In the genomic region with DNA sequence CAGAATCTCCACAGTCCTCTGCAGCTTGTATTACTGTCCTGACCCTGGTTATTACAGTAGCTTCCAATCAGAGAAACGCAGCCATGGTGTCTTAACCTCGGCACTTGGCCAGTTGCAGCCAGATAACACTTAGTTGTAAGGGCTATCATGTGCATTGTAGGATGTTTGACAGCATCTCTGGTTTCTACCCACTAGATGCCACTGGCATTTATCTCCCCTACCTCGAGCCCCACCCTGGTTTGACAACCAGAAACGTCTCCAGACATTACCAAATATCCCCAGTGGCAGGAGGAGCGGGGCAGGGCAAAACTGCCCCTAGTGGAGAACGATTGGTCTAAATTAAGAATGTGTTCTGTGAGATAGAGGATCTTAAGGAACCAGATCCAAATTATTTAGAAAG, we compare ENCODE assay signal across 17 cellular contexts. TPM values are rescaled to one million over a fixed set of nuclear protein-coding genes. Genes with fewer than 3 reads are reported as not detected.
DNase-seq lines count a peak whose midpoint lies in the region; ATAC-seq and TF ChIP-seq lines count a peak whose summit lies in the region.
"Had no signal": no experiment of that assay in that cellular context is flagged by ENCODE, and none has a peak within 500 bp of the region (broad histone marks: within the 10 kb centered on the region; RNA-seq: fewer than 3 reads in every experiment).

No MANE protein-coding gene starts in this region.

- H3K36me3 Mint-ChIP-seq in type B pancreatic cell, result peaks cover 22% of the 10 kb centered on the region
- no peaks in the 10 kb centered on the region for H3K36me3 Mint-ChIP-seq in CD8-positive, alpha-beta memory T cell

- no peaks in the 10 kb centered on the region for H3K4me1 ChIP-seq in CD8-positive, alpha-beta memory T cell (ENCODE audit: insufficient read depth, low read length)
- H3K4me1 ChIP-seq: spleen, testis had no signal

- no peaks in the 10 kb centered on the region for H3K27me3 Mint-ChIP-seq in type B pancreatic cell
- H3K27me3 Mint-ChIP-seq in CD8-positive, alpha-beta memory T cell, result peaks cover 1 to 3% of the 10 kb centered on the region in 2 donors

- CTCF ChIA-PET in CD8-positive, alpha-beta memory T cell (lab: Charles Lee), result no interaction called here

- ATAC-seq in Right ventricle myocardium superior (ENCODE audit: poor library complexity) (peak; percentile 27), Right ventricle myocardium inferior (no peak)
- ATAC-seq: activated naive CD8-positive, alpha-beta T cell treated with anti-CD3 and anti-CD28 coated beads, Interleukin-2, amount 50 U/mL, for 24 hours had no signal

- no peaks in the 10 kb centered on the region for H3K36me3 ChIP-seq in CD8-positive, alpha-beta memory T cell (ENCODE audit: insufficient read depth, low read length)
- H3K36me3 ChIP-seq: SJSA1, spleen had no signal

- DNase-seq in Right ventricle myocardium superior (no peak), Right ventricle myocardium inferior (ENCODE audit: missing footprints) (no peak), SK-MEL-5 (ENCODE audit: low read depth, low spot score) (peak; percentile 56), fibroblast of villous mesenchyme (ENCODE audit: low read depth) (no peak), type B pancreatic cell (ENCODE audit: extremely low spot score, unreplicated experiment) (no peak), cerebellar nuclear complex (lab: John Stamatoyannopoulos, UW) (no peak), NCI-H2171 (lab: John Stamatoyannopoulos, UW) (no peak)
- DNase-seq in CD8-positive, alpha-beta memory T cell, result no peak
- DNase-seq: activated CD8-positive, alpha-beta memory T cell treated with anti-CD3 and anti-CD28 coated beads, Interleukin-2, amount 50 U/mL, for 4 hours; activated naive CD8-positive, alpha-beta T cell treated with anti-CD3 and anti-CD28 coated beads, Interleukin-2, amount 50 U/mL, for 24 hours; left colon; NCI-H1417; NCI-H526; spleen; testis had no signal

- H3K9me3 ChIP-seq in CD8-positive, alpha-beta memory T cell (ENCODE audit: low read length), result no peaks in the 10 kb centered on the region
- H3K9me3 ChIP-seq: SJSA1, spleen, testis had no signal

- H3K4me1 Mint-ChIP-seq in type B pancreatic cell (ENCODE audit: unreplicated experiment), result peaks cover 30% of the 10 kb centered on the region
- H3K4me1 Mint-ChIP-seq in CD8-positive, alpha-beta memory T cell, result no peaks in the 10 kb centered on the region
- H3K4me1 Mint-ChIP-seq: activated naive CD8-positive, alpha-beta T cell treated with anti-CD3 and anti-CD28 coated beads, Interleukin-2, amount 50 U/mL, for 24 hours had no signal

- in situ Hi-C loops in SK-MEL-5 (cut with HindIII; ENCODE audit: low pct_unique_long_range_greater_than_20kb, low sequenced_read_pairs), result no loop called here

- H3K9me3 Mint-ChIP-seq in type B pancreatic cell, result no peaks in the 10 kb centered on the region
- peaks cover 0 to 4% (median 0%) of the 10 kb centered on the region in 5 donors for H3K9me3 Mint-ChIP-seq in CD8-positive, alpha-beta memory T cell
- H3K9me3 Mint-ChIP-seq: activated naive CD8-positive, alpha-beta T cell treated with anti-CD3 and anti-CD28 coated beads, Interleukin-2, amount 50 U/mL, for 24 hours had no signal

- TF ChIP-seq CTCF in fibroblast of villous mesenchyme (IDR thresholded peaks at IDR 0.05; ENCODE audit: insufficient read depth, low read depth, low read length), result peak; percentile 18
- TF ChIP-seq CTCF in type B pancreatic cell (conservative IDR thresholded peaks at IDR 0.05), result peak; percentile 53

- H3K27me3 ChIP-seq in CD8-positive, alpha-beta memory T cell (ENCODE audit: insufficient read depth, low read length, poor library complexity, severe bottlenecking), result no peaks in the 10 kb centered on the region
- H3K27me3 ChIP-seq: SJSA1, testis had no signal

- peak overlapping the region; percentile 49 for H3K4me3 Mint-ChIP-seq in type B pancreatic cell
- no peak overlapping the region for H3K4me3 Mint-ChIP-seq in CD8-positive, alpha-beta memory T cell
- H3K4me3 Mint-ChIP-seq: activated naive CD8-positive, alpha-beta T cell treated with anti-CD3 and anti-CD28 coated beads, Interleukin-2, amount 50 U/mL, for 24 hours had no signal

- intact Hi-C loops in Right ventricle myocardium superior (cut with DNase I), result no loop called here
- intact Hi-C loops in Right ventricle myocardium inferior (cut with DNase I), result no loop called here

- no peak overlapping the region for H3K4me3 ChIP-seq in fibroblast of villous mesenchyme (ENCODE audit: low read depth, low read length)
- no peak overlapping the region for H3K4me3 ChIP-seq in CD8-positive, alpha-beta memory T cell (ENCODE audit: low read length)
- H3K4me3 ChIP-seq: SJSA1, spleen, testis had no signal

- POLR2A ChIA-PET in CD8-positive, alpha-beta memory T cell (lab: Charles Lee), result no interaction called here

- peak overlapping the region; percentile 98 for H3K27ac Mint-ChIP-seq in type B pancreatic cell
- H3K27ac Mint-ChIP-seq in CD8-positive, alpha-beta memory T cell, result no peak overlapping the region
- H3K27ac Mint-ChIP-seq: activated naive CD8-positive, alpha-beta T cell treated with anti-CD3 and anti-CD28 coated beads, Interleukin-2, amount 50 U/mL, for 24 hours had no signal

- no peak overlapping the region for H3K27ac ChIP-seq in CD8-positive, alpha-beta memory T cell (ENCODE audit: low read depth, low read length)
- H3K27ac ChIP-seq: SJSA1, spleen, testis, VCaP had no signal

RNA-seq across cellular contexts. Expression of gene DSG2, which starts 13.1 kb away (rescaled TPM):
- total RNA-seq in Right ventricle myocardium superior (37.1 TPM), Right ventricle myocardium inferior (35.7 TPM), fibroblast of villous mesenchyme (2.6 and 2.9 TPM in 2 replicates), type B pancreatic cell (ENCODE audit: low replicate concordance) (117 and 272 TPM in 2 replicates)
- total RNA-seq in SK-MEL-5 (2014; rRNA removed; shearing (Covaris generic)), result 42.4 and 46.0 TPM in 2 replicates
- polyA plus RNA-seq in SK-MEL-5 (2015; cell fraction: cytosol; rRNA removed), result 54.2 and 72.5 TPM in 2 replicates
- 11.5 and 11.8 TPM in 2 replicates for polyA plus RNA-seq in SK-MEL-5 (2015; cell fraction: nucleus; rRNA removed)
- total RNA-seq in CD8-positive, alpha-beta memory T cell, result under 1 TPM; 0.07 to 0.09 TPM
- polyA plus RNA-seq in CD8-positive, alpha-beta memory T cell, result 0.03 TPM
